Comparison of ENCODE assay signal across 19 cellular contexts in genomic region chrX:19661977-19662376, GRCh38.
"Had no signal": no experiment of that assay in that cellular context is flagged by ENCODE, and none has a peak within 500 bp of the region (broad histone marks: within the 10 kb centered on the region; RNA-seq: fewer than 3 reads in every experiment).

No MANE protein-coding gene starts in this region.

- H3K27ac Mint-ChIP-seq: memory B cell; nephron progenitor cell; stimulated activated effector memory CD8-positive, alpha-beta T cell treated with anti-CD3 and anti-CD28 coated beads, Interleukin-12 subunit alpha, Interleukin-12 subunit beta, amount 100 ng/mL, for 72 hours; stimulated activated naive CD8-positive, alpha-beta T cell treated with anti-CD3 and anti-CD28 coated beads, Interleukin-15, amount 100 ng/mL, for 72 hours; T-cell; T-helper 2 cell treated with Interferon-gamma antibody and Interleukin-4, amounts not matched to agents 5 μg/mL and 100 μg/mL, for 36 hours had no signal

- H3K27ac ChIP-seq: body of pancreas, esophagus muscularis mucosa, heart right ventricle, parathyroid adenoma, tibial artery had no signal

- H3K27me3 Mint-ChIP-seq: memory B cell; stimulated activated naive CD8-positive, alpha-beta T cell treated with anti-CD3 and anti-CD28 coated beads, Interleukin-15, amount 100 ng/mL, for 72 hours; T-cell had no signal

- H3K9me3 ChIP-seq: body of pancreas, esophagus muscularis mucosa, heart right ventricle, tibial artery had no signal

- H3K9me3 Mint-ChIP-seq: memory B cell; stimulated activated effector memory CD8-positive, alpha-beta T cell treated with anti-CD3 and anti-CD28 coated beads, Interleukin-12 subunit alpha, Interleukin-12 subunit beta, amount 100 ng/mL, for 72 hours; stimulated activated naive CD8-positive, alpha-beta T cell treated with anti-CD3 and anti-CD28 coated beads, Interleukin-15, amount 100 ng/mL, for 72 hours; T-cell; T-helper 2 cell treated with Interferon-gamma antibody and Interleukin-4, amounts not matched to agents 5 μg/mL and 100 μg/mL, for 36 hours had no signal

- H2AFZ ChIP-seq: parathyroid adenoma had no signal

- H3K79me2 ChIP-seq: parathyroid adenoma had no signal

- H3K4me1 ChIP-seq: body of pancreas, esophagus muscularis mucosa, heart right ventricle, parathyroid adenoma, tibial artery had no signal

- DNase-seq: activated CD4-positive, alpha-beta T cell treated with anti-CD3 and anti-CD28 coated beads for 1 hour; activated CD4-positive, alpha-beta T cell treated with anti-CD3 and anti-CD28 coated beads, Interleukin-2, amount 50 U/mL, for 1 hour; activated gamma-delta T cell treated with Interleukin-2 at 50 U/mL for 16 hours; activated T-cell treated with anti-CD3 and anti-CD28 coated beads, Interleukin-2, amount 50 U/mL, for 1 hour; body of pancreas; effector memory CD4-positive, alpha-beta T cell; heart right ventricle; left colon; nephron progenitor cell; right cardiac atrium; stimulated activated CD4-positive, alpha-beta T cell treated with anti-CD3 and anti-CD28 coated beads, Interleukin-1b, Interleukin-23, amount 100 ng/mL, for 48 hours; stimulated activated naive CD8-positive, alpha-beta T cell treated with anti-CD3 and anti-CD28 coated beads, Interleukin-15, amount 100 ng/mL, for 72 hours; T-cell; tibial artery had no signal

- H3K36me3 ChIP-seq: esophagus muscularis mucosa, heart right ventricle, tibial artery had no signal

- H3K27me3 ChIP-seq: body of pancreas, esophagus muscularis mucosa, tibial artery had no signal

- H3K4me3 ChIP-seq: body of pancreas, esophagus muscularis mucosa, heart right ventricle, tibial artery had no signal

- H3K4me3 Mint-ChIP-seq: memory B cell; nephron progenitor cell; stimulated activated effector memory CD8-positive, alpha-beta T cell treated with anti-CD3 and anti-CD28 coated beads, Interleukin-12 subunit alpha, Interleukin-12 subunit beta, amount 100 ng/mL, for 72 hours; T-cell; T-helper 2 cell treated with Interferon-gamma antibody and Interleukin-4, amounts not matched to agents 5 μg/mL and 100 μg/mL, for 36 hours had no signal

- H3K9ac ChIP-seq: parathyroid adenoma had no signal
